Comparison of ENCODE assay signal across 16 cellular contexts in genomic region chr19:7041563-7041962, GRCh38. TPM values are rescaled to one million over a fixed set of nuclear protein-coding genes. Genes with fewer than 3 reads are reported as not detected.
DNase-seq lines count a peak whose midpoint lies in the region; ATAC-seq and TF ChIP-seq lines count a peak whose summit lies in the region.
"Not testable (repeated sequence)": the region's sequence is repeated elsewhere in the genome, so short reads cannot be mapped to it uniquely, and the experiment has no call there.
"Had no signal": no experiment of that assay in that cellular context is flagged by ENCODE, and none has a peak within 500 bp of the region (broad histone marks: within the 10 kb centered on the region; RNA-seq: fewer than 3 reads in every experiment).

No MANE protein-coding gene starts in this region.

- H3K36me3 Mint-ChIP-seq in activated T-helper 17 cell treated with anti-CD3 and anti-CD28 coated beads, Interleukin-2, amount 50 U/mL, for 72 hours (ENCODE audit: low read depth); activated naive CD8-positive, alpha-beta T cell treated with anti-CD3 and anti-CD28 coated beads, Interleukin-2, amount 10 ng/mL, durations not matched to agents 7 days and 5 days; central memory CD8-positive, alpha-beta T cell (ENCODE audit: insufficient read depth); effector memory CD8-positive, alpha-beta T cell (ENCODE audit: insufficient read depth): not testable (repeated sequence)

- H3K9ac ChIP-seq in DND-41 (ENCODE audit: low read depth, low read length) = not testable (repeated sequence)

- not testable (repeated sequence) for H3K36me3 ChIP-seq in DND-41 (ENCODE audit: insufficient read depth, low read length)

- H3K27ac Mint-ChIP-seq in activated T-helper 17 cell treated with anti-CD3 and anti-CD28 coated beads, Interleukin-2, amount 50 U/mL, for 72 hours; activated naive CD8-positive, alpha-beta T cell treated with anti-CD3 and anti-CD28 coated beads, Interleukin-2, amount 10 ng/mL, durations not matched to agents 7 days and 5 days; central memory CD8-positive, alpha-beta T cell (ENCODE audit: low read depth); effector memory CD8-positive, alpha-beta T cell: not testable (repeated sequence)

- H3K4me1 Mint-ChIP-seq in activated T-helper 17 cell treated with anti-CD3 and anti-CD28 coated beads, Interleukin-2, amount 50 U/mL, for 72 hours; activated naive CD8-positive, alpha-beta T cell treated with anti-CD3 and anti-CD28 coated beads, Interleukin-2, amount 10 ng/mL, durations not matched to agents 7 days and 5 days; central memory CD8-positive, alpha-beta T cell; effector memory CD8-positive, alpha-beta T cell (ENCODE audit: low read depth in 2 of 2): not testable (repeated sequence)

- TF ChIP-seq CTCF in DND-41 (IDR thresholded peaks at IDR 0.05; ENCODE audit: borderline replicate concordance, extremely low read depth, low read length, poor library complexity, severe bottlenecking) = not testable (repeated sequence)

- not testable (repeated sequence) for DNase-seq in DND-41; activated naive CD8-positive, alpha-beta T cell treated with anti-CD3 and anti-CD28 coated beads, Interleukin-2, amount 10 ng/mL, durations not matched to agents 7 days and 5 days; central memory CD8-positive, alpha-beta T cell (ENCODE audit: low spot score in 2 of 2); effector memory CD8-positive, alpha-beta T cell

- H3K27ac ChIP-seq in DND-41 (ENCODE audit: low read length) = not testable (repeated sequence)

- not testable (repeated sequence) for H2AFZ ChIP-seq in DND-41 (ENCODE audit: low read depth, low read length)

- H3K4me3 Mint-ChIP-seq in activated T-helper 17 cell treated with anti-CD3 and anti-CD28 coated beads, Interleukin-2, amount 50 U/mL, for 72 hours; activated naive CD8-positive, alpha-beta T cell treated with anti-CD3 and anti-CD28 coated beads, Interleukin-2, amount 10 ng/mL, durations not matched to agents 7 days and 5 days; central memory CD8-positive, alpha-beta T cell; effector memory CD8-positive, alpha-beta T cell: not testable (repeated sequence)

- not testable (repeated sequence) for H3K9me3 ChIP-seq in DND-41 (ENCODE audit: insufficient read depth, low read length, severe bottlenecking)

- not testable (repeated sequence) for H4K20me1 ChIP-seq in DND-41 (ENCODE audit: insufficient read depth, low read length)

- not testable (repeated sequence) for H3K27me3 ChIP-seq in DND-41 (ENCODE audit: insufficient read depth, low read length, poor library complexity)

- 0 out of 3 replicates have a peak, but pooled peaks have one; percentile 33 for ATAC-seq in DND-41 (ENCODE audit: insufficient read depth, low read depth)
- peak; percentile 40 for ATAC-seq in activated T-helper 17 cell treated with anti-CD3 and anti-CD28 coated beads, Interleukin-2, amount 50 U/mL, for 72 hours (replicated peaks)
- peak; percentile 45 for ATAC-seq in activated naive CD8-positive, alpha-beta T cell treated with anti-CD3 and anti-CD28 coated beads, Interleukin-2, amount 10 ng/mL, durations not matched to agents 7 days and 5 days (ENCODE audit: low read depth)
- ATAC-seq in central memory CD8-positive, alpha-beta T cell (replicated peaks; ENCODE audit: extremely low read depth, poor library complexity, severe bottlenecking) = peak; percentile 70
- peak; percentile 55 for ATAC-seq in effector memory CD8-positive, alpha-beta T cell (replicated peaks)

- POLR2A ChIA-PET in activated naive CD8-positive, alpha-beta T cell treated with anti-CD3 and anti-CD28 coated beads, Interleukin-2, amount 10 ng/mL, durations not matched to agents 7 days and 5 days (lab: Charles Lee) = not testable (repeated sequence)

- not testable (repeated sequence) for H3K9me3 Mint-ChIP-seq in activated T-helper 17 cell treated with anti-CD3 and anti-CD28 coated beads, Interleukin-2, amount 50 U/mL, for 72 hours; activated naive CD8-positive, alpha-beta T cell treated with anti-CD3 and anti-CD28 coated beads, Interleukin-2, amount 10 ng/mL, durations not matched to agents 7 days and 5 days; central memory CD8-positive, alpha-beta T cell; effector memory CD8-positive, alpha-beta T cell

- H3K4me2 ChIP-seq in DND-41 (ENCODE audit: insufficient read depth, low read length) = not testable (repeated sequence)

- not testable (repeated sequence) for H3K79me2 ChIP-seq in DND-41 (ENCODE audit: insufficient read depth, low read length)

- H3K4me1 ChIP-seq in DND-41 (ENCODE audit: insufficient read depth, low read length) = not testable (repeated sequence)

- not testable (repeated sequence) for H3K4me3 ChIP-seq in DND-41 (ENCODE audit: low read depth in 1 of 2, low read length in 2 of 2)

- not testable (repeated sequence) for H3K27me3 Mint-ChIP-seq in activated T-helper 17 cell treated with anti-CD3 and anti-CD28 coated beads, Interleukin-2, amount 50 U/mL, for 72 hours; activated naive CD8-positive, alpha-beta T cell treated with anti-CD3 and anti-CD28 coated beads, Interleukin-2, amount 10 ng/mL, durations not matched to agents 7 days and 5 days; central memory CD8-positive, alpha-beta T cell; effector memory CD8-positive, alpha-beta T cell

RNA-seq across cellular contexts. Expression of gene MBD3L4, which starts 1.6 kb away (rescaled TPM):
- total RNA-seq in activated T-helper 17 cell treated with anti-CD3 and anti-CD28 coated beads, Interleukin-2, amount 50 U/mL, for 72 hours = not detected
- total RNA-seq in activated naive CD8-positive, alpha-beta T cell treated with anti-CD3 and anti-CD28 coated beads, Interleukin-2, amount 10 ng/mL, durations not matched to agents 7 days and 5 days = not detected
- total RNA-seq: A172; A673; B cell; Caco-2; Calu3; CD4-positive, alpha-beta memory T cell; CD4-positive, alpha-beta T cell; CD4-positive, CD25-positive, alpha-beta regulatory T cell; CD8-positive, alpha-beta memory T cell; CD8-positive, alpha-beta T cell; Daoy had no signal

RNA-seq across cellular contexts. Expression of gene MBD3L2, which starts 7.6 kb away (rescaled TPM):
- not detected for total RNA-seq in activated T-helper 17 cell treated with anti-CD3 and anti-CD28 coated beads, Interleukin-2, amount 50 U/mL, for 72 hours
- total RNA-seq in activated naive CD8-positive, alpha-beta T cell treated with anti-CD3 and anti-CD28 coated beads, Interleukin-2, amount 10 ng/mL, durations not matched to agents 7 days and 5 days = not detected
- total RNA-seq: A172; A673; B cell; Caco-2; Calu3; CD4-positive, alpha-beta memory T cell; CD4-positive, alpha-beta T cell; CD4-positive, CD25-positive, alpha-beta regulatory T cell; CD8-positive, alpha-beta memory T cell; CD8-positive, alpha-beta T cell; Daoy had no signal

RNA-seq across cellular contexts. Expression of gene MBD3L5, which starts 11.2 kb away (rescaled TPM):
- total RNA-seq in activated T-helper 17 cell treated with anti-CD3 and anti-CD28 coated beads, Interleukin-2, amount 50 U/mL, for 72 hours = not detected
- not detected for total RNA-seq in activated naive CD8-positive, alpha-beta T cell treated with anti-CD3 and anti-CD28 coated beads, Interleukin-2, amount 10 ng/mL, durations not matched to agents 7 days and 5 days
- total RNA-seq: A172; B cell; Caco-2; Calu3; CD4-positive, alpha-beta memory T cell; CD4-positive, alpha-beta T cell; CD4-positive, CD25-positive, alpha-beta regulatory T cell; CD8-positive, alpha-beta memory T cell; CD8-positive, alpha-beta T cell; Daoy had no signal

RNA-seq across cellular contexts. Expression of gene MBD3L3, which starts 16.9 kb away (rescaled TPM):
- total RNA-seq in activated T-helper 17 cell treated with anti-CD3 and anti-CD28 coated beads, Interleukin-2, amount 50 U/mL, for 72 hours = not detected
- not detected for total RNA-seq in activated naive CD8-positive, alpha-beta T cell treated with anti-CD3 and anti-CD28 coated beads, Interleukin-2, amount 10 ng/mL, durations not matched to agents 7 days and 5 days
- total RNA-seq: A172; B cell; Caco-2; Calu3; CD4-positive, alpha-beta memory T cell; CD4-positive, alpha-beta T cell; CD4-positive, CD25-positive, alpha-beta regulatory T cell; CD8-positive, alpha-beta memory T cell; CD8-positive, alpha-beta T cell; Daoy had no signal

RNA-seq across cellular contexts. Expression of gene MBD3L2B, which starts 20.3 kb away (rescaled TPM):
- total RNA-seq in activated T-helper 17 cell treated with anti-CD3 and anti-CD28 coated beads, Interleukin-2, amount 50 U/mL, for 72 hours = not detected
- not detected for total RNA-seq in activated naive CD8-positive, alpha-beta T cell treated with anti-CD3 and anti-CD28 coated beads, Interleukin-2, amount 10 ng/mL, durations not matched to agents 7 days and 5 days
- total RNA-seq: A172; B cell; Caco-2; Calu3; CD4-positive, alpha-beta memory T cell; CD4-positive, alpha-beta T cell; CD4-positive, CD25-positive, alpha-beta regulatory T cell; CD8-positive, alpha-beta memory T cell; CD8-positive, alpha-beta T cell; Daoy had no signal
